Comparison of ENCODE assay signal across 2 cellular contexts in genomic region chr11:69686452-69686851, GRCh38.
TF ChIP-seq lines count a peak whose summit lies in the region.

No MANE protein-coding gene starts in this region.

TF ChIP-seq in A549, 52 proteins besides CTCF, POLR2A, EP300 and RAD21:
- TF ChIP-seq NR3C1 (IDR thresholded peaks at IDR 0.05) (no peak), HMGXB4 (CRISPR knock-in tag; IDR thresholded peaks at IDR 0.05; ENCODE audit: borderline replicate concordance) (no peak), HDAC2 (IDR thresholded peaks at IDR 0.05) (no peak), CBX8 (IDR thresholded peaks at IDR 0.05) (no peak)
TF ChIP-seq in A549: peak in this region for 0.

TF ChIP-seq in HCT116, 20 proteins besides CTCF, POLR2A, EP300 and RAD21:
- TF ChIP-seq ZNF274 (IDR thresholded peaks at IDR 0.05; ENCODE audit: low read depth, low read length) (no peak), EZH2phosphoT487 (IDR thresholded peaks at IDR 0.05; ENCODE audit: borderline replicate concordance) (no peak), FOSL1 (IDR thresholded peaks at IDR 0.05; ENCODE audit: low read depth) (no peak), CEBPB (IDR thresholded peaks at IDR 0.05; ENCODE audit: low read depth) (no peak), CBX3 (IDR thresholded peaks at IDR 0.05; ENCODE audit: low read depth) (no peak), ZFX (IDR thresholded peaks at IDR 0.05) (no peak), MAX (IDR thresholded peaks at IDR 0.05) (no peak), ELF1 (IDR thresholded peaks at IDR 0.05; ENCODE audit: borderline replicate concordance, low read depth) (no peak), JUND (IDR thresholded peaks at IDR 0.05) (no peak), SP1 (IDR thresholded peaks at IDR 0.05; ENCODE audit: low read depth) (no peak), ATF3 (IDR thresholded peaks at IDR 0.05) (no peak), EGR1 (IDR thresholded peaks at IDR 0.05; ENCODE audit: low read depth) (no peak), SIN3A (IDR thresholded peaks at IDR 0.05; ENCODE audit: low read depth) (no peak), SRF (IDR thresholded peaks at IDR 0.05; ENCODE audit: low read depth) (no peak), POLR2AphosphoS5 (IDR thresholded peaks at IDR 0.05; ENCODE audit: low read depth, low read length) (no peak), YY1 (IDR thresholded peaks at IDR 0.05; ENCODE audit: extremely low read depth, insufficient replicate concordance, low read depth, low read length) (no peak), REST (IDR thresholded peaks at IDR 0.05; ENCODE audit: low read depth) (no peak), ZBTB33 (IDR thresholded peaks at IDR 0.05; ENCODE audit: extremely low read depth, insufficient replicate concordance, low read length) (no peak), TCF7L2 (IDR thresholded peaks at IDR 0.05; ENCODE audit: borderline replicate concordance, extremely low read depth, insufficient read depth, insufficient read length) (no peak)
TF ChIP-seq in HCT116: peak in this region for 0.
